9 cellular contexts compared by ENCODE assay signal in the genomic region with DNA sequence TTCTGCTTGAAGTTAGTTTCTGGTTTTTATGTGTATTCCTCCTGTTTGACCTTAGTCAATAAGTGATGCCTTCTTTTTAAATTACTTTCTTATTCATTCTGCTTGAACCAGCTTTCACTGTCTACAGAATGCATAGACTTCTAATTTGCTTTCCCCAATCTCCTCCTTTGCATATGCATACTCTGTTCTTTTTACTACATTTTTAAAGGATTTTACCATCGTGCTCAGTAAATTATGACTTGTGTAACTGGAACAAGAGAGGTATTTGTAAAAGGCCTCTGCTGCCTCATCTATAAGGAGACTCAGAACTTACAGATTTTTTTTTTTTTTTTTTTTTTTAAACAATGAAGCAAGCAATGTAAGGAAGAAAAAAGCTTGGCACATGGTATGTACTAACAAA.
"Had no signal": no experiment of that assay in that cellular context is flagged by ENCODE, and none has a peak within 500 bp of the region (broad histone marks: within the 10 kb centered on the region; RNA-seq: fewer than 3 reads in every experiment).

No MANE protein-coding gene starts in this region.

- H3K4me2 ChIP-seq: GM23338 had no signal

- H2AFZ ChIP-seq: GM23338 had no signal

- H3K4me3 ChIP-seq: GM23338, K562 had no signal

- FAIRE-seq: H54, HTR-8/SVneo, K562 had no signal

- ATAC-seq: GM23338, K562 had no signal

- DNase-seq: H9, HCEC 1CT, HFFc6, IMR-90, KG1 had no signal
